37 cellular contexts compared by ENCODE assay signal in genomic region chr6:26447257-26447656, GRCh38. TPM values are rescaled to one million over a fixed set of nuclear protein-coding genes. Genes with fewer than 3 reads are reported as not detected.
"Had no signal": no experiment of that assay in that cellular context is flagged by ENCODE, and none has a peak within 500 bp of the region (broad histone marks: within the 10 kb centered on the region; RNA-seq: fewer than 3 reads in every experiment).

No MANE protein-coding gene starts in this region.

- H3K9me3 ChIP-seq: esophagus muscularis mucosa, gastrocnemius medialis, heart left ventricle had no signal

- ATAC-seq: activated CD4-positive, CD25-positive, alpha-beta regulatory T cell treated with anti-CD3 and anti-CD28 coated beads, Interleukin-2, amount 50 U/mL, for 24 hours; activated CD8-positive, alpha-beta T cell treated with anti-CD3 and anti-CD28 coated beads for 36 hours; activated T-cell treated with anti-CD3 and anti-CD28 coated beads, Interleukin-2, amount 50 U/mL, for 4 hours; foreskin keratinocyte; gastrocnemius medialis; heart left ventricle; T-cell had no signal

- H3K4me3 Mint-ChIP-seq: activated B cell treated with CpG ODN at 0.5 μM for 24 hours; activated CD8-positive, alpha-beta T cell treated with anti-CD3 and anti-CD28 coated beads for 36 hours; activated naive CD4-positive, alpha-beta T cell treated with anti-CD3 and anti-CD28 coated beads for 36 hours; activated naive CD4-positive, alpha-beta T cell treated with anti-CD3 and anti-CD28 coated beads, Interleukin-2, amount 50 U/mL, for 24 hours; activated T-cell treated with anti-CD3 and anti-CD28 coated beads, Interleukin-2, amount 50 U/mL, for 4 hours; central memory CD8-positive, alpha-beta T cell; dendritic cell treated with granulocyte-macrophage colony-stimulating factor and Interleukin-4, amounts not matched to agents 40 ng/mL and 50 ng/mL, for 4 days; T-helper 1 cell treated with Interleukin-12 subunit alpha and Interleukin-12 subunit beta and Interleukin-4 antibody, amounts not matched to agents 30 μg/mL and 1 μg/mL, for 36 hours; T-helper 2 cell treated with Interferon-gamma antibody and Interleukin-4, amounts not matched to agents 5 μg/mL and 100 μg/mL, for 36 hours had no signal

- H3K27me3 Mint-ChIP-seq: activated B cell treated with CpG ODN at 0.5 μM for 24 hours; activated CD8-positive, alpha-beta T cell treated with anti-CD3 and anti-CD28 coated beads for 36 hours; activated naive CD4-positive, alpha-beta T cell treated with anti-CD3 and anti-CD28 coated beads, Interleukin-2, amount 50 U/mL, for 24 hours; activated naive CD8-positive, alpha-beta T cell treated with anti-CD3 and anti-CD28 coated beads, Interleukin-2, amount 10 ng/mL, durations not matched to agents 7 days and 5 days; central memory CD8-positive, alpha-beta T cell; dendritic cell treated with granulocyte-macrophage colony-stimulating factor and Interleukin-4, amounts not matched to agents 40 ng/mL and 50 ng/mL, for 4 days; T-cell had no signal

- DNase-seq: activated B cell treated with CpG ODN at 0.5 μM for 24 hours; activated CD4-positive, alpha-beta T cell treated with anti-CD3 and anti-CD28 coated beads for 48 hours; activated CD4-positive, alpha-beta T cell treated with anti-CD3 and anti-CD28 coated beads, Interleukin-2, amount 50 U/mL, for 1 hour; activated CD4-positive, alpha-beta T cell treated with anti-CD3 and anti-CD28 coated beads, Interleukin-2, amount 50 U/mL, for 48 hours; activated CD8-positive, alpha-beta memory T cell treated with anti-CD3 and anti-CD28 coated beads for 24 hours; activated CD8-positive, alpha-beta T cell treated with anti-CD3 and anti-CD28 coated beads for 36 hours; activated effector memory CD4-positive, alpha-beta T cell treated with anti-CD3 and anti-CD28 coated beads, Interleukin-2, amount 50 U/mL, for 16 hours; activated naive CD4-positive, alpha-beta T cell treated with anti-CD3 and anti-CD28 coated beads for 36 hours; activated naive CD8-positive, alpha-beta T cell treated with anti-CD3 and anti-CD28 coated beads, Interleukin-2, amount 10 ng/mL, durations not matched to agents 7 days and 5 days; activated T-cell treated with anti-CD3 and anti-CD28 coated beads, Interleukin-2, amount 50 U/mL, for 4 hours; amniotic stem cell; anterior cingulate cortex; brain microvascular endothelial cell; dorsolateral prefrontal cortex; effector memory CD4-positive, alpha-beta T cell; erythroblast; foreskin keratinocyte; gastrocnemius medialis; glutamatergic neuron; heart left ventricle; T-cell; T1000; WERI-Rb-1 had no signal

- H3K9me3 Mint-ChIP-seq: activated B cell treated with CpG ODN at 0.5 μM for 24 hours; activated CD8-positive, alpha-beta T cell treated with anti-CD3 and anti-CD28 coated beads for 36 hours; activated naive CD4-positive, alpha-beta T cell treated with anti-CD3 and anti-CD28 coated beads for 36 hours; activated naive CD4-positive, alpha-beta T cell treated with anti-CD3 and anti-CD28 coated beads, Interleukin-2, amount 50 U/mL, for 24 hours; activated naive CD8-positive, alpha-beta T cell treated with anti-CD3 and anti-CD28 coated beads, Interleukin-2, amount 10 ng/mL, durations not matched to agents 7 days and 5 days; activated T-cell treated with anti-CD3 and anti-CD28 coated beads, Interleukin-2, amount 50 U/mL, for 4 hours; activated T-helper 2 cell treated with anti-CD3 and anti-CD28 coated beads, Interferon-gamma antibody, Interleukin-2, Interleukin-4, amounts not matched to agents 10 μg/mL and 5 μg/mL and 100 μg/mL, durations not matched to agents 14 hours and 24 hours and 36 hours; central memory CD8-positive, alpha-beta T cell; dendritic cell treated with granulocyte-macrophage colony-stimulating factor and Interleukin-4, amounts not matched to agents 40 ng/mL and 50 ng/mL, for 4 days; T-cell; T-helper 1 cell treated with Interleukin-12 subunit alpha and Interleukin-12 subunit beta and Interleukin-4 antibody, amounts not matched to agents 30 μg/mL and 1 μg/mL, for 36 hours; T-helper 2 cell treated with Interferon-gamma antibody and Interleukin-4, amounts not matched to agents 5 μg/mL and 100 μg/mL, for 36 hours had no signal

- H3K4me3 ChIP-seq: coronary artery, dorsolateral prefrontal cortex, esophagus muscularis mucosa, gastrocnemius medialis, heart left ventricle had no signal

- H3K27ac Mint-ChIP-seq: activated B cell treated with CpG ODN at 0.5 μM for 24 hours; activated T-helper 2 cell treated with anti-CD3 and anti-CD28 coated beads, Interferon-gamma antibody, Interleukin-2, Interleukin-4, amounts not matched to agents 10 μg/mL and 5 μg/mL and 100 μg/mL, durations not matched to agents 14 hours and 24 hours and 36 hours; T-helper 1 cell treated with Interleukin-12 subunit alpha and Interleukin-12 subunit beta and Interleukin-4 antibody, amounts not matched to agents 30 μg/mL and 1 μg/mL, for 36 hours; T-helper 2 cell treated with Interferon-gamma antibody and Interleukin-4, amounts not matched to agents 5 μg/mL and 100 μg/mL, for 36 hours had no signal

- H3K36me3 ChIP-seq: gastrocnemius medialis, WERI-Rb-1 had no signal

- H3K27me3 ChIP-seq: brain microvascular endothelial cell, dorsolateral prefrontal cortex, esophagus muscularis mucosa, foreskin keratinocyte, gastrocnemius medialis, heart left ventricle had no signal

- H3K4me1 ChIP-seq: foreskin keratinocyte, gastrocnemius medialis had no signal

- H3K27ac ChIP-seq: brain microvascular endothelial cell, coronary artery, dorsolateral prefrontal cortex, esophagus muscularis mucosa, foreskin keratinocyte, gastrocnemius medialis, heart left ventricle, WERI-Rb-1 had no signal

RNA-seq across cellular contexts. Expression of gene BTN1A1, which starts 52.8 kb away (rescaled TPM):
- total RNA-seq: activated T-helper 2 cell treated with anti-CD3 and anti-CD28 coated beads, Interferon-gamma antibody, Interleukin-2, Interleukin-4, amounts not matched to agents 10 μg/mL and 5 μg/mL and 100 μg/mL, durations not matched to agents 14 hours and 24 hours and 36 hours; astrocyte; bronchial epithelial cell; cardiac septum; cerebellum; esophagus muscularis mucosa; foreskin keratinocyte; gastrocnemius medialis; heart left ventricle; T-cell had no signal
- polyA plus RNA-seq: adipose tissue, foreskin keratinocyte, heart left ventricle had no signal
